8 cellular contexts compared by ENCODE assay signal in genomic region chr2:97806738-97807618, GRCh38.
A peak's percentile ranks its signal among the peaks of the same experiment; 100 is the strongest.
DNase-seq lines count a peak whose midpoint lies in the region; ATAC-seq and TF ChIP-seq lines count a peak whose summit lies in the region.

No MANE protein-coding gene starts in this region.

- peak; percentile 70 for ATAC-seq in GM19023 (IDR thresholded peaks at IDR 0.05; ENCODE audit: unreplicated experiment)

- H3K36me3 ChIP-seq in NT2/D1 (ENCODE audit: insufficient read depth, insufficient read length, low read length): peaks cover 42% of the 10 kb centered on the region

- DNase-seq in AG08395 (ENCODE audit: low spot score) (peak; percentile 83), HuH-7 (ENCODE audit: low spot score) (peak; percentile 74), NT2/D1 (ENCODE audit: low read depth, low spot score) (peak; percentile 68), epithelial cell of esophagus (ENCODE audit: low read depth) (peak; percentile 78), mucosa of gallbladder (ENCODE audit: low spot score) (peak; percentile 82)
- peak; percentile 61 for DNase-seq in activated CD8-positive, alpha-beta memory T cell treated with anti-CD3 and anti-CD28 coated beads, Interleukin-2, amount 50 U/mL, for 24 hours (ENCODE audit: extremely low read depth)
- peak; percentile 45 to 59 for DNase-seq in stimulated activated CD8-positive, alpha-beta memory T cell treated with anti-CD3 and anti-CD28 coated beads, Interleukin-4, amount 100 ng/mL, for 4 hours (ENCODE audit: low read depth in 2 of 2, low spot score in 1 of 2)

- H3K9ac ChIP-seq in NT2/D1 (ENCODE audit: insufficient read length, low read depth): no peak overlapping the region

- no peaks in the 10 kb centered on the region for H3K9me3 ChIP-seq in NT2/D1 (ENCODE audit: insufficient read depth, low read length)

- H3K4me3 ChIP-seq in NT2/D1 (ENCODE audit: insufficient read length, low read depth) (no peak overlapping the region), epithelial cell of esophagus (ENCODE audit: low read length) (no peak overlapping the region)

- peak; percentile 93 for TF ChIP-seq CTCF in epithelial cell of esophagus (IDR thresholded peaks at IDR 0.05; ENCODE audit: insufficient read depth, low read depth, low read length, missing control alignments)

- no peaks in the 10 kb centered on the region for H3K4me1 ChIP-seq in NT2/D1 (ENCODE audit: insufficient read depth, insufficient read length)

- H3K27me3 ChIP-seq in NT2/D1 (ENCODE audit: insufficient read depth, insufficient read length): no peaks in the 10 kb centered on the region
